In genomic region chr3:32860499-32860898, GRCh38 we compare ENCODE assay signal across 15 cellular contexts. TPM values are rescaled to one million over a fixed set of nuclear protein-coding genes. Genes with fewer than 3 reads are reported as not detected.
DNase-seq lines count a peak whose midpoint lies in the region; ATAC-seq and TF ChIP-seq lines count a peak whose summit lies in the region.
"Had no signal": no experiment of that assay in that cellular context is flagged by ENCODE, and none has a peak within 500 bp of the region (broad histone marks: within the 10 kb centered on the region; RNA-seq: fewer than 3 reads in every experiment).

No MANE protein-coding gene starts in this region.

- no peak for DNase-seq in GM23338 (ENCODE audit: low spot score)
- no peak for DNase-seq in WTC11 (ENCODE audit: low spot score)
- no peak for DNase-seq in trophoblast cell
- DNase-seq in vagina (ENCODE audit: extremely low spot score in 2 of 2), result no peak
- DNase-seq in natural killer cell, result no peak
- DNase-seq: 8988T; AML-193; Caco-2; CD8-positive, alpha-beta memory T cell; DND-41; GDM1 had no signal

- peaks cover 96% of the 10 kb centered on the region for H4K20me1 ChIP-seq in GM23338 (replicated peaks; ENCODE audit: insufficient read depth)
- H4K20me1 ChIP-seq: BLaER1 had no signal

- H3K9me3 ChIP-seq in iPS-20b (ENCODE audit: insufficient read depth, low read depth, low read length) (no peaks in the 10 kb centered on the region), trophoblast cell (ENCODE audit: insufficient read depth, low read depth, low read length) (peaks cover 2% of the 10 kb centered on the region), vagina (no peaks in the 10 kb centered on the region)
- H3K9me3 ChIP-seq: BLaER1, Caco-2 had no signal

- H3K9ac ChIP-seq in iPS-20b (ENCODE audit: low read depth, low read length) (no peak overlapping the region), trophoblast cell (ENCODE audit: low read length) (no peak overlapping the region)
- H3K9ac ChIP-seq: BLaER1 had no signal

- no peak for TF ChIP-seq CTCF in GM23338 (conservative IDR thresholded peaks at IDR 0.05; ENCODE audit: low read depth in 2 of 2)
- TF ChIP-seq CTCF in WTC11 (IDR thresholded peaks at IDR 0.05), result no peak
- TF ChIP-seq CTCF in vagina (IDR thresholded peaks at IDR 0.05), result no peak
- no peak for TF ChIP-seq CTCF in natural killer cell (IDR thresholded peaks at IDR 0.05)

- POLR2A ChIA-PET in WTC11 (lab: Charles Lee), result interaction anchor here (0.6 to 1.6 kb wide), 3 partner anchors 9 to 43 kb away, joined by 3 to 7 read pairs (median 3); no protein-coding TSS in a partner anchor

- H3K4me3 Mint-ChIP-seq in GM23338, result peak overlapping the region; percentile 18; the same call in 2 of the 3 replicates
- peak overlapping the region; percentile 25 for H3K4me3 Mint-ChIP-seq in WTC11
- no peak overlapping the region for H3K4me3 Mint-ChIP-seq in natural killer cell
- H3K4me3 Mint-ChIP-seq: CD8-positive, alpha-beta memory T cell had no signal

- H2BK120ac ChIP-seq in trophoblast cell (ENCODE audit: insufficient read depth, low read length, poor library complexity), result no peak overlapping the region

- TF ChIP-seq POLR2A in vagina (IDR thresholded peaks at IDR 0.05), result no peak

- no CpG with 5 or more reads among the region's 4 CpGs for WGBS in trophoblast cell (ENCODE audit: extremely low coverage, insufficient coverage, insufficient read length)

- H3K9me3 Mint-ChIP-seq in GM23338, result no peaks in the 10 kb centered on the region; the same call in 2 of the 3 replicates
- H3K9me3 Mint-ChIP-seq in WTC11, result no peaks in the 10 kb centered on the region
- H3K9me3 Mint-ChIP-seq in natural killer cell, result no peaks in the 10 kb centered on the region
- H3K9me3 Mint-ChIP-seq: CD8-positive, alpha-beta memory T cell had no signal

- peak overlapping the region; percentile 62 for H3K4me2 ChIP-seq in GM23338
- no peak overlapping the region for H3K4me2 ChIP-seq in trophoblast cell (ENCODE audit: low read length)
- H3K4me2 ChIP-seq: BLaER1 had no signal

- H3K4me3 ChIP-seq in GM23338, result 0 out of 2 replicates have a peak overlapping the region, but pooled peaks have one; percentile 26
- H3K4me3 ChIP-seq in iPS-20b (ENCODE audit: low read length), result no peak overlapping the region
- H3K4me3 ChIP-seq in trophoblast cell (ENCODE audit: low read depth, low read length), result no peak overlapping the region
- H3K4me3 ChIP-seq in vagina, result no peak overlapping the region
- H3K4me3 ChIP-seq: BLaER1 had no signal

- no peak overlapping the region for H2AK5ac ChIP-seq in trophoblast cell (ENCODE audit: low read length)

- H3K14ac ChIP-seq in trophoblast cell (ENCODE audit: low read length), result no peak overlapping the region

- H3F3A ChIP-seq in GM23338 (replicated peaks; ENCODE audit: low read depth), result peaks cover 74% of the 10 kb centered on the region

- peak overlapping the region; percentile 96 for H3K4ac ChIP-seq in trophoblast cell (ENCODE audit: low read depth, low read length)

- H3K9me2 ChIP-seq in GM23338 (ENCODE audit: insufficient read depth), result no peaks in the 10 kb centered on the region

- H3K27me3 ChIP-seq in GM23338 (ENCODE audit: insufficient read depth) (no peaks in the 10 kb centered on the region), iPS-20b (ENCODE audit: insufficient read depth, low read length) (no peaks in the 10 kb centered on the region), trophoblast cell (ENCODE audit: insufficient read depth, low read length) (no peaks in the 10 kb centered on the region), vagina (no peaks in the 10 kb centered on the region)
- H3K27me3 ChIP-seq: BLaER1 had no signal

- no peak overlapping the region for H2BK12ac ChIP-seq in trophoblast cell (ENCODE audit: low read length)

- H3K36me3 ChIP-seq in GM23338 (ENCODE audit: insufficient read depth) (peaks cover 9% of the 10 kb centered on the region), iPS-20b (ENCODE audit: insufficient read depth, low read depth, low read length) (peaks cover 54% of the 10 kb centered on the region), trophoblast cell (ENCODE audit: control insufficient read depth in 1 of 2, insufficient read depth in 2 of 2, low read length in 2 of 2) (no peaks in the 10 kb centered on the region), vagina (no peaks in the 10 kb centered on the region)
- H3K36me3 ChIP-seq: BLaER1 had no signal

- H4K12ac ChIP-seq in trophoblast cell (ENCODE audit: low read depth, low read length), result no peak overlapping the region

- H3K36me3 Mint-ChIP-seq in GM23338 (ENCODE audit: low read depth) (peaks cover 56% of the 10 kb centered on the region), WTC11 (no peaks in the 10 kb centered on the region; the same call in 1 of the 2 replicates), natural killer cell (no peaks in the 10 kb centered on the region)
- H3K36me3 Mint-ChIP-seq: CD8-positive, alpha-beta memory T cell had no signal

- H3K4me1 ChIP-seq in GM23338 (ENCODE audit: insufficient read depth) (peaks cover 99% of the 10 kb centered on the region), iPS-20b (ENCODE audit: insufficient read depth, low read length) (peaks cover 70% of the 10 kb centered on the region), trophoblast cell (ENCODE audit: control insufficient read depth in 1 of 2, insufficient read depth in 2 of 2, low read length in 2 of 2) (peaks cover 48 to 50% of the 10 kb centered on the region in 2 experiments), vagina (peaks cover 7% of the 10 kb centered on the region)
- H3K4me1 ChIP-seq: BLaER1 had no signal

- intact Hi-C loops in vagina (cut with DNase I) (no loop called here), natural killer cell (cut with micrococcal nuclease) (no loop called here)

- H3K27me3 Mint-ChIP-seq in GM23338 (ENCODE audit: insufficient read depth, low read depth, poor library complexity) (peaks cover 49% of the 10 kb centered on the region), WTC11 (ENCODE audit: low read depth) (no peaks in the 10 kb centered on the region), natural killer cell (ENCODE audit: low read depth in 2 of 2) (peaks cover 0 to 1% of the 10 kb centered on the region in 2 donors)

- peak overlapping the region; percentile 44 for H3K23ac ChIP-seq in trophoblast cell (ENCODE audit: low read length)

- peaks cover 100% of the 10 kb centered on the region for H3K79me2 ChIP-seq in GM23338 (replicated peaks; ENCODE audit: insufficient read depth)
- H3K79me2 ChIP-seq in trophoblast cell (ENCODE audit: control insufficient read depth, insufficient read depth, low read length, poor library complexity), result peaks cover 21% of the 10 kb centered on the region

- H3K4me1 Mint-ChIP-seq in GM23338, result peaks cover 88% of the 10 kb centered on the region
- H3K4me1 Mint-ChIP-seq in WTC11, result peaks cover 90% of the 10 kb centered on the region
- no peaks in the 10 kb centered on the region for H3K4me1 Mint-ChIP-seq in natural killer cell
- H3K4me1 Mint-ChIP-seq: CD8-positive, alpha-beta memory T cell had no signal

- H3K27ac ChIP-seq in GM23338 (ENCODE audit: low read depth), result peak overlapping the region; percentile 94
- peak overlapping the region; percentile 6 for H3K27ac ChIP-seq in iPS-20b (ENCODE audit: low read length)
- no peak overlapping the region for H3K27ac ChIP-seq in trophoblast cell (ENCODE audit: low read depth, low read length)
- H3K27ac ChIP-seq in vagina, result no peak overlapping the region
- H3K27ac ChIP-seq: BLaER1 had no signal

- no peak for ATAC-seq in GM23338
- ATAC-seq in WTC11, result no peak
- no peak for ATAC-seq in natural killer cell
- ATAC-seq in GM18868 (IDR thresholded peaks at IDR 0.05; ENCODE audit: unreplicated experiment), result no peak
- ATAC-seq: HCT116 had no signal

- H2AFZ ChIP-seq in GM23338, result no peak overlapping the region
- H2AFZ ChIP-seq in trophoblast cell (ENCODE audit: insufficient read depth, low read length, poor library complexity), result no peak overlapping the region

- H2BK5ac ChIP-seq in trophoblast cell (ENCODE audit: low read depth, low read length, poor library complexity), result no peak overlapping the region

- no peak overlapping the region for H4K91ac ChIP-seq in trophoblast cell (ENCODE audit: low read depth, low read length)

- CTCF ChIA-PET in WTC11 (lab: Charles Lee), result interaction anchor here (1.4 kb wide), 1 partner anchor 12 kb away, joined by 6 read pairs; no protein-coding TSS in a partner anchor

- H3K79me1 ChIP-seq in trophoblast cell (ENCODE audit: low read length), result peaks cover 10% of the 10 kb centered on the region

- H3K27ac Mint-ChIP-seq in GM23338, result peak overlapping the region; percentile 32; the same call in 1 of the 2 replicates
- H3K27ac Mint-ChIP-seq in WTC11, result peak overlapping the region; percentile 89
- no peak overlapping the region for H3K27ac Mint-ChIP-seq in natural killer cell
- H3K27ac Mint-ChIP-seq: CD8-positive, alpha-beta memory T cell had no signal

- H4K8ac ChIP-seq in trophoblast cell (ENCODE audit: low read depth, low read length), result no peak overlapping the region

- peak overlapping the region; percentile 85 for H3K18ac ChIP-seq in trophoblast cell (ENCODE audit: low read length)

TF ChIP-seq in GM23338, 12 proteins besides CTCF, POLR2A, EP300 and RAD21 (continues in another document):
- TF ChIP-seq POLR2AphosphoS5 (IDR thresholded peaks at IDR 0.05; ENCODE audit: low read depth) (no peak), EZH2phosphoT487 (IDR thresholded peaks at IDR 0.05; ENCODE audit: unreplicated experiment) (no peak), JUNB (IDR thresholded peaks at IDR 0.05; ENCODE audit: unreplicated experiment) (no peak), CREB1 (CRISPR knock-in tag; IDR thresholded peaks at IDR 0.05; ENCODE audit: low read depth) (no peak), ZNF331 (CRISPR knock-in tag; IDR thresholded peaks at IDR 0.05; ENCODE audit: low read depth) (no peak), STAT1 (IDR thresholded peaks at IDR 0.05; ENCODE audit: unreplicated experiment) (no peak)

TF ChIP-seq in WTC11, 78 proteins besides CTCF, POLR2A, EP300 and RAD21 (continues in another document):
- no peak for TF ChIP-seq HMGXB4 (CRISPR knock-in tag; IDR thresholded peaks at IDR 0.05)

RNA-seq across cellular contexts. Expression of gene TRIM71, which starts 42.7 kb away (rescaled TPM):
- total RNA-seq in GM23338 (2014; rRNA removed; shearing (Covaris generic)), result 318 and 346 TPM in 2 replicates
- polyA plus RNA-seq in GM23338 (2016; fragmentation: Nextera tagmentation; extraction: Ambion mirVana), result 71.2 and 71.5 TPM in 2 replicates
- 237 to 274 TPM (median 238 TPM) in 3 replicates for total RNA-seq in WTC11 (2021)
- 22.6 and 23.2 TPM in 2 replicates for polyA plus RNA-seq in trophoblast cell (2013)
- total RNA-seq in vagina, result not detected
- under 1 TPM in 1 of 3 donors, not detected in 2; 0.05 TPM for total RNA-seq in natural killer cell
- polyA plus RNA-seq: CD8-positive, alpha-beta memory T cell had no signal

Comparison
In these comparisons a context has a peak if more than half of its experiments do, and no peak if none do; other contexts are left out.
1. H3K27ac ChIP-seq: peak in GM23338 (single experiment) and iPS-20b (single experiment); none in trophoblast cell (single experiment) and vagina (single experiment).
2. H3K27ac Mint-ChIP-seq: peak in GM23338 (single experiment) and WTC11 (single experiment); none in natural killer cell (0 of 2).
3. RNA of gene TRIM71, which starts 42.7 kb away (total RNA-seq): 318 to 346 TPM in GM23338 and 237 to 274 TPM in WTC11; 0.05 TPM in natural killer cell and not detected in vagina (single experiment); every median in the first group is over 100 times any median in the second.